Comparison of ENCODE assay signal across 7 cellular contexts in genomic region chr3:75816781-75817180, GRCh38. TPM values are rescaled to one million over a fixed set of nuclear protein-coding genes. Genes with fewer than 3 reads are reported as not detected.
DNase-seq lines count a peak whose midpoint lies in the region; TF ChIP-seq lines count a peak whose summit lies in the region.
"Not testable (repeated sequence)": the region's sequence is repeated elsewhere in the genome, so short reads cannot be mapped to it uniquely, and the experiment has no call there.

No MANE protein-coding gene starts in this region.

- not testable (repeated sequence) for H3K36me3 ChIP-seq in MG63; brain microvascular endothelial cell (replicated peaks)

- H3K27ac ChIP-seq in brain microvascular endothelial cell: peak overlapping the region; percentile 67

- not testable (repeated sequence) for H3K4me3 ChIP-seq in AG09309 (ENCODE audit: control insufficient read depth, low read depth, low read length); MG63; brain microvascular endothelial cell (ENCODE audit: low read depth, low read length); fibroblast of the aortic adventitia (ENCODE audit: low read depth, low read length)

- not testable (repeated sequence) for H3K9me3 ChIP-seq in MG63

- in situ Hi-C loops in brain microvascular endothelial cell (cut with HindIII; ENCODE audit: low pct_ligation_motif_present, low sequenced_read_pairs): not testable (repeated sequence)

- DNase-seq in AG09309 (ENCODE audit: low read depth) (peak; percentile 50), GM03348 (ENCODE audit: low spot score) (peak; percentile 24), HCEC 1CT (peak; percentile 45), MG63 (peak; percentile 26), brain microvascular endothelial cell (peak; percentile 68), fibroblast of the aortic adventitia (ENCODE audit: low read depth) (peak; percentile 14), myocyte (ENCODE audit: low read depth) (peak; percentile 6)

- not testable (repeated sequence) for TF ChIP-seq CTCF in AG09309 (IDR thresholded peaks at IDR 0.05; ENCODE audit: control insufficient read depth, insufficient read depth, low read depth, low read length, missing control alignments); brain microvascular endothelial cell (IDR thresholded peaks at IDR 0.05; ENCODE audit: low read depth, low read length, missing control alignments); fibroblast of the aortic adventitia (IDR thresholded peaks at IDR 0.05; ENCODE audit: insufficient read depth, low read length)

- not testable (repeated sequence) for H3K27me3 ChIP-seq in MG63; brain microvascular endothelial cell (replicated peaks)

RNA-seq across cellular contexts. Expression of gene ZNF717, which starts 31.4 kb away (rescaled TPM):
- 3.6 TPM in 1 of 2 replicates, not detected in the other for total RNA-seq in MG63 (2014; rRNA removed; shearing (Covaris generic); ENCODE audit: low replicate concordance)
- 14.1 and 20.4 TPM in 2 replicates for total RNA-seq in fibroblast of the aortic adventitia (ENCODE audit: low replicate concordance)
- 7.0 and 9.9 TPM in 2 replicates for total RNA-seq in myocyte
- polyA plus RNA-seq in myocyte (2012): 4.9 TPM

Comparison
In these comparisons a context has a peak if more than half of its experiments do, and no peak if none do; other contexts are left out.
1. DNase-seq: peak in every context shown above with its lines; median percentile 68 in brain microvascular endothelial cell; 50 in AG09309; 45 in HCEC 1CT; 26 in MG63; 24 in GM03348; 14 in fibroblast of the aortic adventitia; 6 in myocyte.